28 cellular contexts compared by ENCODE assay signal in the genomic region with DNA sequence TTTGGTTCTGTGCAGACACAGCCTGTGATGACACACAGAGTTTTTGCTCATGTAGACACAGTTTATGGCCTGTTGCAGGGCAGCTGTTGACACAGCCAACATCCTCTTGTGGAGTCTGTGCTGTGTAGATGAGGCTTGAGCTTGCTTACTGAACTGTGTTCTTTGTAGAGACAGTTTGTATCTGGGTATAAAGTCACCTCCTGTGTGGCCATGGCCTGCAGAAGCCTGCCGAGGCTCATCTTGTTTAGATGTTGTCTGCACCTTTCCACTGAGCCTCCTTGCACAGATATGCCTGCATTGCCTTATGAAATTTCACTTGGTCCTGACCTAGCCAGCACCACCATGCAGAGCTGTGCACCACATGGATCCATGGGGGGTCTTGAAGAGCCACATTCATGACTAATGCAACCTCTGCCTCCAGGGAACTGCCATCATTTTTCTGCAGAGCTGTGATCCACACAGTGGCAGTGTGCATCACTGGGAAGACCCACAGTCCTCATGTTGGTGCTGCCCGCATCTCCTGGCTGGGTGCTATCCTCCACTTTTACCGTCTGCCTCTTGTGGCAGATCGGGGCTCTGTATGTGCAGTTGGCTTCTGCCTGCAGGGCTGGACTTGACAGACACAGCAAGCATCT.
"Had no signal": no experiment of that assay in that cellular context is flagged by ENCODE, and none has a peak within 500 bp of the region (broad histone marks: within the 10 kb centered on the region; RNA-seq: fewer than 3 reads in every experiment).

No MANE protein-coding gene starts in this region.

- H3K27ac Mint-ChIP-seq: activated naive CD4-positive, alpha-beta T cell treated with anti-CD3 and anti-CD28 coated beads for 36 hours; activated naive CD8-positive, alpha-beta T cell; activated T-helper 17 cell treated with anti-CD3 and anti-CD28 coated beads, Interleukin-2, amount 50 U/mL, for 72 hours had no signal

- H3K4me3 Mint-ChIP-seq: activated naive CD4-positive, alpha-beta T cell treated with anti-CD3 and anti-CD28 coated beads for 36 hours; activated naive CD8-positive, alpha-beta T cell; activated T-helper 17 cell treated with anti-CD3 and anti-CD28 coated beads, Interleukin-2, amount 50 U/mL, for 72 hours had no signal

- H3K27ac ChIP-seq: colonic mucosa, RWPE1, SJCRH30, WERI-Rb-1 had no signal

- H3K4me3 ChIP-seq: colonic mucosa, SJCRH30 had no signal

- H3K27me3 Mint-ChIP-seq: activated naive CD8-positive, alpha-beta T cell; activated T-helper 17 cell treated with anti-CD3 and anti-CD28 coated beads, Interleukin-2, amount 50 U/mL, for 72 hours had no signal

- H3K36me3 ChIP-seq: colonic mucosa, SJCRH30, WERI-Rb-1 had no signal

- H3K27me3 ChIP-seq: colonic mucosa, SJCRH30 had no signal

- ATAC-seq: activated T-helper 17 cell treated with anti-CD3 and anti-CD28 coated beads, Interleukin-2, amount 50 U/mL, for 72 hours had no signal

- H3K9me3 Mint-ChIP-seq: activated naive CD4-positive, alpha-beta T cell treated with anti-CD3 and anti-CD28 coated beads for 36 hours; activated T-helper 17 cell treated with anti-CD3 and anti-CD28 coated beads, Interleukin-2, amount 50 U/mL, for 72 hours had no signal

- H3K4me1 Mint-ChIP-seq: activated T-helper 17 cell treated with anti-CD3 and anti-CD28 coated beads, Interleukin-2, amount 50 U/mL, for 72 hours had no signal

- H3K9me3 ChIP-seq: colonic mucosa, SJCRH30, SK-N-SH had no signal

- DNase-seq: activated CD4-positive, alpha-beta T cell treated with anti-CD3 and anti-CD28 coated beads for 4 hours; activated CD4-positive, alpha-beta T cell treated with anti-CD3 and anti-CD28 coated beads, Interleukin-2, amount 50 U/mL, for 4 hours; activated gamma-delta T cell; activated naive CD4-positive, alpha-beta T cell treated with anti-CD3 and anti-CD28 coated beads for 36 hours; activated T-cell treated with anti-CD3 and anti-CD28 coated beads, Interleukin-2, amount 50 U/mL, for 48 hours; amygdala; cerebellar nuclear complex; colonic mucosa; Kasumi-1; NCI-H1092; NCI-H1417 treated with DMSO at 0.1 percent for 48 hours; NCI-H1694; NCI-H2029; NCI-H2107; NCI-H2171 treated with DMSO at 0.1 percent for 48 hours; NCI-H226; NCI-H526; NCI-H82; NK-92 treated with Interleukin-12 subunit alpha and Interleukin-12 subunit beta, amount 100 ng/mL, for 24 hours; OCI-M1; Right ventricle myocardium superior; SJCRH30; SK-N-SH; T-helper 1 cell; WERI-Rb-1 had no signal

- H3K36me3 Mint-ChIP-seq: activated naive CD8-positive, alpha-beta T cell had no signal

- H3K4me1 ChIP-seq: colonic mucosa, SJCRH30 had no signal
